In the genomic region with DNA sequence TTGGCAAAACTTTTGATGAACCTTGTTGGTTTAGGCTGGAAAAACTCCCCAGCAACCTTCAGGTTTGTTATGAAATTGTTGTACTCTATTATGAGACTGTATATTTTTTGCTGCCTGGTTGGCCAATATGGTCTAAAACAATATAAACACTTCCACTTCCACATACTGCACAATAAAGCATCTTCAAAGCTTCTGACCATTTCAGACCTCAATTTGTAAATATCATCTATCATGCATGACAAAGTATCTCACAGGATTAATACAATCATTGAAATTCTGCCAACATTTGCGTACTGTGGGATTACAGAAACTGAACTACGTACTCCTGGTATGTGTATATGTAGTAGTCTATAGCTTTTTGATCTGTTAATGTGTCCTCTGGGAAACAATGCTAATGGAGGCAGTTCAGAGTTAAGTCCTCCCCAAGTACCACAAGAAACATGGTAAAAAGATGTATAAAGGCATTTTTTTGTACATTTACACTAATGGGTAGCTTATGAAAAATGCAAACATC, we compare ENCODE assay signal across 24 cellular contexts. TPM values are rescaled to one million over a fixed set of nuclear protein-coding genes. Genes with fewer than 3 reads are reported as not detected.
DNase-seq lines count a peak whose midpoint lies in the region; ATAC-seq and TF ChIP-seq lines count a peak whose summit lies in the region.
"Had no signal": no experiment of that assay in that cellular context is flagged by ENCODE, and none has a peak within 500 bp of the region (broad histone marks: within the 10 kb centered on the region; RNA-seq: fewer than 3 reads in every experiment).

No MANE protein-coding gene starts in this region.

- intact Hi-C loops in A673 (cut with micrococcal nuclease; ENCODE audit: unreplicated experiment), result no loop called here
- intact Hi-C loops in mucosa of descending colon (cut with DNase I, micrococcal nuclease), result no loop called here

- no peak overlapping the region for H3K4me3 ChIP-seq in A673 (ENCODE audit: low read depth, low read length, poor library complexity, severe bottlenecking)
- H3K4me3 ChIP-seq in mucosa of descending colon, result no peak overlapping the region
- H3K4me3 ChIP-seq: BLaER1, HAP-1, Peyer's patch had no signal

- H3K27ac ChIP-seq in A673 (ENCODE audit: low read depth, low read length, poor library complexity, severe bottlenecking), result peak overlapping the region; percentile 53
- H3K27ac ChIP-seq: BLaER1 had no signal

- TF ChIP-seq CTCF in A673 (conservative IDR thresholded peaks at IDR 0.05; ENCODE audit: low read depth, low read length), result no peak
- no peak for TF ChIP-seq CTCF in nephron (IDR thresholded peaks at IDR 0.05; ENCODE audit: unreplicated experiment in 3 of 3)
- no peak for TF ChIP-seq CTCF in mucosa of descending colon (IDR thresholded peaks at IDR 0.05)
- TF ChIP-seq CTCF in omental fat pad (IDR thresholded peaks at IDR 0.05), result no peak

- H3K4me3 Mint-ChIP-seq in nephron, result no peak overlapping the region
- H3K4me3 Mint-ChIP-seq: CD4-positive, CD25-positive, alpha-beta regulatory T cell had no signal

- no peak for DNase-seq in A673 (ENCODE audit: low spot score)
- peak; percentile 13 for DNase-seq in MV-4-11 (lab: John Stamatoyannopoulos, UW)
- no peak for DNase-seq in mucosa of descending colon
- DNase-seq in activated CD4-positive, alpha-beta T cell treated with anti-CD3 and anti-CD28 coated beads, Interleukin-2, amount 50 U/mL, for 4 hours, result no peak
- DNase-seq in activated CD4-positive, alpha-beta T cell treated with anti-CD3 and anti-CD28 coated beads, Interleukin-2, amount 50 U/mL, for 1 hour, result no peak
- no peak for DNase-seq in omental fat pad (ENCODE audit: low spot score)
- DNase-seq: CD4-positive, CD25-positive, alpha-beta regulatory T cell; DMS79; GF-D8; GOT3; Kasumi-1; NCI-H1105 treated with DMSO at 0.1 percent for 48 hours; NCI-H146; NCI-H1930; NCI-H2107; Peyer's patch; SHP77 treated with DMSO at 0.1 percent for 48 hours; T-helper 1 cell had no signal

- H3K36me3 ChIP-seq in A673 (ENCODE audit: insufficient read depth, low read length, poor library complexity, severe bottlenecking), result no peaks in the 10 kb centered on the region
- no peaks in the 10 kb centered on the region for H3K36me3 ChIP-seq in mucosa of descending colon (ENCODE audit: low read depth)
- H3K36me3 ChIP-seq: BLaER1, Peyer's patch had no signal

- BruUV-seq in A673 (replicated peaks; lab: Mats Ljungman, UMichigan), result no TSS peak

- no peaks in the 10 kb centered on the region for H3K9me3 Mint-ChIP-seq in nephron
- H3K9me3 Mint-ChIP-seq: CD4-positive, CD25-positive, alpha-beta regulatory T cell had no signal

- no peaks in the 10 kb centered on the region for H3K27me3 Mint-ChIP-seq in nephron (ENCODE audit: low read depth)

- H3K4me1 Mint-ChIP-seq in nephron, result peaks cover 75% of the 10 kb centered on the region
- H3K4me1 Mint-ChIP-seq: CD4-positive, CD25-positive, alpha-beta regulatory T cell had no signal

- H3K4me1 ChIP-seq in A673 (ENCODE audit: insufficient read depth, low read length, poor library complexity, severe bottlenecking), result peaks cover 38% of the 10 kb centered on the region
- H3K4me1 ChIP-seq in mucosa of descending colon (ENCODE audit: low read depth), result peaks cover 4% of the 10 kb centered on the region

- ATAC-seq in GM19025 (IDR thresholded peaks at IDR 0.05; ENCODE audit: low read depth, unreplicated experiment), result peak; percentile 34
- no peak for ATAC-seq in mucosa of descending colon
- ATAC-seq in omental fat pad (ENCODE audit: low FRiP score), result no peak
- ATAC-seq: HepG2 had no signal

- CTCF ChIA-PET in A673 (lab: Charles Lee), result no interaction called here

- H3K27me3 ChIP-seq in A673 (replicated peaks; ENCODE audit: insufficient read depth, low read depth, low read length, poor library complexity), result no peaks in the 10 kb centered on the region
- H3K27me3 ChIP-seq: Peyer's patch had no signal

- H3K9me3 ChIP-seq in A673 (ENCODE audit: low read depth, low read length, poor library complexity, severe bottlenecking), result no peaks in the 10 kb centered on the region
- no peaks in the 10 kb centered on the region for H3K9me3 ChIP-seq in mucosa of descending colon
- H3K9me3 ChIP-seq: BLaER1, HAP-1, Peyer's patch had no signal

- peak overlapping the region; percentile 2 to 82 (median 52) for H3K27ac Mint-ChIP-seq in nephron
- H3K27ac Mint-ChIP-seq: CD4-positive, CD25-positive, alpha-beta regulatory T cell had no signal

- no peaks in the 10 kb centered on the region for H3K36me3 Mint-ChIP-seq in nephron (ENCODE audit: low read depth)
- H3K36me3 Mint-ChIP-seq: CD4-positive, CD25-positive, alpha-beta regulatory T cell had no signal

- POLR2A ChIA-PET in A673 (lab: Charles Lee; ENCODE audit: low non-redundant PET), result no interaction called here

RNA-seq across cellular contexts. Expression of a gene that starts 40.4 kb away (rescaled TPM):
- total RNA-seq in A673 (2021) (17.8 and 19.4 TPM in 2 replicates), mucosa of descending colon (10 to 100 TPM; 12.7 to 33.5 (median 18.4) TPM), omental fat pad (10 to 100 TPM in 2 of 4 donors, 1 to 10 TPM in 2; 6.6 to 27.6 (median 11.1) TPM)
- total RNA-seq: CD4-positive, CD25-positive, alpha-beta regulatory T cell; OCI-LY7 had no signal
